Comparison of ENCODE assay signal across 2 cellular contexts in the genomic region with DNA sequence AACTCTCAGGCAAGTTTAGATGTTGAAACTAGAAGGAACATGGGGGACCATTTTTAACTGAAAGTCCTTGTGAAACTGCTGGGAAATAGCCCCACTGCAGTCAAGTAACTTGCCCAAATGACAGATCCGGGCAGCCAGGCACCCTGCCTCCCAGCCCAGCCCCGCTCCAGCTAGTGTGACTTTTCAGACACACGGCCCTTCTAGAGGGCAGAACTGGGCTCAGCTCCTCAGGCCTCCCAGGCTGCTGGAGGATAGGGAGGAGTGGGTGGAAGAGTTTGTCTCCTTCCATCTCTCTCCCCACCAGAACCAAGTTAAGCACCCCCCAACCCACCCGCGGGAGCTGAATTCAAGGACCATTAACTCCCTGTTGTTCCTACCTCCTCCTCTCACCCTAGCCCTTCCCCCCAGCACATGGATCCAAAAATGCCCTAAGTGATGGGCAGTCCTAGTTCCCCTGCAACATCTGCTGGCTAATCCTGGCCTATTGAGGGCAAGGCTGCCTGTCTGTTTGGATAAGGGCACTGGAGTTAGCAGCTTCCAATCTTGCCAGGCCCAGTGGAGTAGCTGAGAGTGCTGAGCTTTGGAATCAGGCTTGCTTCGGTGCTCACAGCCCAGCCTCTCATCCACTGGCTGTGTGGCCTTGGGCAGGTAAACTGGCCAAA.
TF ChIP-seq lines count a peak whose summit lies in the region.

No MANE protein-coding gene starts in this region.

TF ChIP-seq in GM23338, 12 proteins besides CTCF, POLR2A, EP300 and RAD21 (continues in another document):
- TF ChIP-seq ZNF331 (CRISPR knock-in tag; IDR thresholded peaks at IDR 0.05; ENCODE audit: low read depth) (no peak), CREB1 (CRISPR knock-in tag; IDR thresholded peaks at IDR 0.05; ENCODE audit: low read depth) (no peak), EZH2 (IDR thresholded peaks at IDR 0.05; ENCODE audit: low read depth, unreplicated experiment) (no peak), ZNF114 (CRISPR knock-in tag; IDR thresholded peaks at IDR 0.05) (no peak), POLR2AphosphoS5 (IDR thresholded peaks at IDR 0.05; ENCODE audit: low read depth) (no peak), STAT1 (IDR thresholded peaks at IDR 0.05; ENCODE audit: unreplicated experiment) (no peak), JUNB (IDR thresholded peaks at IDR 0.05; ENCODE audit: unreplicated experiment) (no peak), NANOG (IDR thresholded peaks at IDR 0.05; ENCODE audit: borderline replicate concordance) (no peak), EZH2phosphoT487 (IDR thresholded peaks at IDR 0.05; ENCODE audit: unreplicated experiment) (no peak)
- TF ChIP-seq, protein P1, sequence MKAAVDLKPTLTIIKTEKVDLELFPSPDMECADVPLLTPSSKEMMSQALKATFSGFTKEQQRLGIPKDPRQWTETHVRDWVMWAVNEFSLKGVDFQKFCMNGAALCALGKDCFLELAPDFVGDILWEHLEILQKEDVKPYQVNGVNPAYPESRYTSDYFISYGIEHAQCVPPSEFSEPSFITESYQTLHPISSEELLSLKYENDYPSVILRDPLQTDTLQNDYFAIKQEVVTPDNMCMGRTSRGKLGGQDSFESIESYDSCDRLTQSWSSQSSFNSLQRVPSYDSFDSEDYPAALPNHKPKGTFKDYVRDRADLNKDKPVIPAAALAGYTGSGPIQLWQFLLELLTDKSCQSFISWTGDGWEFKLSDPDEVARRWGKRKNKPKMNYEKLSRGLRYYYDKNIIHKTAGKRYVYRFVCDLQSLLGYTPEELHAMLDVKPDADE (IDR thresholded peaks at IDR 0.05) = no peak
- TF ChIP-seq, protein P2, sequence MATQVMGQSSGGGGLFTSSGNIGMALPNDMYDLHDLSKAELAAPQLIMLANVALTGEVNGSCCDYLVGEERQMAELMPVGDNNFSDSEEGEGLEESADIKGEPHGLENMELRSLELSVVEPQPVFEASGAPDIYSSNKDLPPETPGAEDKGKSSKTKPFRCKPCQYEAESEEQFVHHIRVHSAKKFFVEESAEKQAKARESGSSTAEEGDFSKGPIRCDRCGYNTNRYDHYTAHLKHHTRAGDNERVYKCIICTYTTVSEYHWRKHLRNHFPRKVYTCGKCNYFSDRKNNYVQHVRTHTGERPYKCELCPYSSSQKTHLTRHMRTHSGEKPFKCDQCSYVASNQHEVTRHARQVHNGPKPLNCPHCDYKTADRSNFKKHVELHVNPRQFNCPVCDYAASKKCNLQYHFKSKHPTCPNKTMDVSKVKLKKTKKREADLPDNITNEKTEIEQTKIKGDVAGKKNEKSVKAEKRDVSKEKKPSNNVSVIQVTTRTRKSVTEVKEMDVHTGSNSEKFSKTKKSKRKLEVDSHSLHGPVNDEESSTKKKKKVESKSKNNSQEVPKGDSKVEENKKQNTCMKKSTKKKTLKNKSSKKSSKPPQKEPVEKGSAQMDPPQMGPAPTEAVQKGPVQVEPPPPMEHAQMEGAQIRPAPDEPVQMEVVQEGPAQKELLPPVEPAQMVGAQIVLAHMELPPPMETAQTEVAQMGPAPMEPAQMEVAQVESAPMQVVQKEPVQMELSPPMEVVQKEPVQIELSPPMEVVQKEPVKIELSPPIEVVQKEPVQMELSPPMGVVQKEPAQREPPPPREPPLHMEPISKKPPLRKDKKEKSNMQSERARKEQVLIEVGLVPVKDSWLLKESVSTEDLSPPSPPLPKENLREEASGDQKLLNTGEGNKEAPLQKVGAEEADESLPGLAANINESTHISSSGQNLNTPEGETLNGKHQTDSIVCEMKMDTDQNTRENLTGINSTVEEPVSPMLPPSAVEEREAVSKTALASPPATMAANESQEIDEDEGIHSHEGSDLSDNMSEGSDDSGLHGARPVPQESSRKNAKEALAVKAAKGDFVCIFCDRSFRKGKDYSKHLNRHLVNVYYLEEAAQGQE (IDR thresholded peaks at IDR 0.05; ENCODE audit: unreplicated experiment) = no peak

TF ChIP-seq in H1, 55 proteins besides CTCF, POLR2A, EP300 and RAD21:
- TF ChIP-seq SIRT6 (IDR thresholded peaks at IDR 0.05; ENCODE audit: low read length) (no peak), SIN3A (conservative IDR thresholded peaks at IDR 0.05 in 1 of 2, IDR thresholded peaks at IDR 0.05 in 1 of 2; ENCODE audit: low read depth in 1 of 2, low read length in 2 of 2) (no peak), SUZ12 (IDR thresholded peaks at IDR 0.05; ENCODE audit: low read length) (no peak), JUND (IDR thresholded peaks at IDR 0.05; ENCODE audit: low read length) (no peak), CEBPB (IDR thresholded peaks at IDR 0.05; ENCODE audit: low read depth, low read length) (no peak), RXRA (IDR thresholded peaks at IDR 0.05; ENCODE audit: insufficient read depth, low read depth, low read length) (no peak), JUN (IDR thresholded peaks at IDR 0.05; ENCODE audit: low read depth, low read length) (no peak), GTF2F1 (IDR thresholded peaks at IDR 0.05; ENCODE audit: borderline replicate concordance, low read depth, low read length) (no peak), RNF2 (IDR thresholded peaks at IDR 0.05; ENCODE audit: borderline replicate concordance, low read depth, low read length, missing control alignments, poor library complexity, severe bottlenecking) (no peak), SP2 (IDR thresholded peaks at IDR 0.05; ENCODE audit: low read length) (no peak), POU5F1 (IDR thresholded peaks at IDR 0.05; ENCODE audit: low read depth, low read length) (no peak), CREB1 (IDR thresholded peaks at IDR 0.05) (no peak), TCF12 (IDR thresholded peaks at IDR 0.05; ENCODE audit: low read depth, low read length) (no peak)
